33 cellular contexts compared by ENCODE assay signal in the genomic region with DNA sequence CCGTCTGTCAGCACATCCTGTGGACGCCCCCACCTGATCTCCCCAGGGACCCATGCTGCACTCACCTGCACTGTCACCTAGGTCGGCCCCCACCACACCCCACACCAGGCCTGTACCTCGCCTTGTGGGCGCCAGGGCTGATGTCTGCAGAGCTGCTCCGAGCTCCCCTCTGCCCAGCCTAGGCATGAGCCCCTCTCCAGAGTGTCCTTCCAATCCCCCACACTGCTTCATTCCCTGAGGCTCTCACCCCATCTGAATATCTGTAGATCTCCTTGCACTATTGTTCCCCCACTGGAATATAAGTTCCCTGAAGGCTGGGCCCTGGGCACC. TPM values are rescaled to one million over a fixed set of nuclear protein-coding genes. Genes with fewer than 3 reads are reported as not detected.
"Had no signal": no experiment of that assay in that cellular context is flagged by ENCODE, and none has a peak within 500 bp of the region (broad histone marks: within the 10 kb centered on the region; RNA-seq: fewer than 3 reads in every experiment).

No MANE protein-coding gene starts in this region.

- H3K36me3 Mint-ChIP-seq: mesothelial cell of epicardium; naive B cell; natural killer cell treated with Interleukin-12 subunit alpha and Interleukin-12 subunit beta and Interleukin-15 and Interleukin-18, amount 100 ng/mL, for 72 hours had no signal

- H3K27ac Mint-ChIP-seq: mesothelial cell of epicardium; natural killer cell treated with Interleukin-12 subunit alpha and Interleukin-12 subunit beta and Interleukin-15 and Interleukin-18, amount 100 ng/mL, for 72 hours had no signal

- H3K9me3 Mint-ChIP-seq: mesothelial cell of epicardium; naive B cell; natural killer cell treated with Interleukin-12 subunit alpha and Interleukin-12 subunit beta and Interleukin-15 and Interleukin-18, amount 100 ng/mL, for 72 hours; neural crest cell had no signal

- H3K27ac ChIP-seq: colonic mucosa, esophagus muscularis mucosa, foreskin keratinocyte, gastroesophageal sphincter, heart left ventricle, hepatocyte, left lung, parathyroid adenoma, right lobe of liver, thoracic aorta, tibial nerve, upper lobe of left lung had no signal

- H3K27me3 ChIP-seq: colonic mucosa, foreskin keratinocyte, heart left ventricle, hepatocyte, left lung, right lobe of liver, tibial nerve, upper lobe of left lung had no signal

- DNase-seq: colonic mucosa; dermis blood vessel endothelial cell; effector memory CD4-positive, alpha-beta T cell; foreskin keratinocyte; left cardiac atrium; left lung; mesenchymal stem cell; naive B cell; right lobe of liver; small intestine; stimulated activated CD4-positive, alpha-beta T cell treated with anti-CD3 and anti-CD28 coated beads, Interleukin-12 subunit alpha, Interleukin-12 subunit beta, amount 100 ng/mL, for 4 hours; stimulated activated CD4-positive, alpha-beta T cell treated with anti-CD3 and anti-CD28 coated beads, Interleukin-1b, Interleukin-23, amount 100 ng/mL, for 48 hours; stimulated activated CD4-positive, alpha-beta T cell treated with anti-CD3 and anti-CD28 coated beads, Interleukin-4, amount 100 ng/mL, for 1 hour; stimulated activated CD8-positive, alpha-beta memory T cell treated with anti-CD3 and anti-CD28 coated beads, Interleukin-4, amount 100 ng/mL, for 48 hours; stimulated activated naive CD8-positive, alpha-beta T cell treated with anti-CD3 and anti-CD28 coated beads, Interleukin-15, Interleukin-2, amounts not matched to agents 100 U/mL and 50 U/mL, for 24 hours had no signal

- ATAC-seq: foreskin keratinocyte; gastroesophageal sphincter; heart left ventricle; left cardiac atrium; left lung; mucosa of descending colon; natural killer cell treated with Interleukin-12 subunit alpha and Interleukin-12 subunit beta and Interleukin-15 and Interleukin-18, amount 100 ng/mL, for 72 hours; right lobe of liver; stimulated activated naive CD8-positive, alpha-beta T cell treated with anti-CD3 and anti-CD28 coated beads, Interleukin-15, Interleukin-2, amounts not matched to agents 100 U/mL and 50 U/mL, for 24 hours had no signal

- H3K4me3 ChIP-seq: colonic mucosa, esophagus muscularis mucosa, gastroesophageal sphincter, heart left ventricle, hepatocyte, left lung, mucosa of descending colon, right lobe of liver, thoracic aorta, tibial nerve, upper lobe of left lung had no signal

- H3K4me3 Mint-ChIP-seq: mesothelial cell of epicardium; naive B cell; natural killer cell treated with Interleukin-12 subunit alpha and Interleukin-12 subunit beta and Interleukin-15 and Interleukin-18, amount 100 ng/mL, for 72 hours; neural crest cell had no signal

- H3K4me1 ChIP-seq: colonic mucosa, esophagus muscularis mucosa, gastroesophageal sphincter, parathyroid adenoma, right lobe of liver had no signal

- H3K36me3 ChIP-seq: colonic mucosa, esophagus muscularis mucosa, gastroesophageal sphincter, heart left ventricle, left lung, right lobe of liver, thoracic aorta, tibial nerve, upper lobe of left lung had no signal

- H3K9me3 ChIP-seq: colonic mucosa, esophagus muscularis mucosa, gastroesophageal sphincter, heart left ventricle, left lung, mucosa of descending colon, right lobe of liver, thoracic aorta, tibial nerve, upper lobe of left lung had no signal

RNA-seq across cellular contexts. Expression of a gene that starts 12.2 kb away (rescaled TPM):
- total RNA-seq: dermis blood vessel endothelial cell; endothelial cell of umbilical vein; epithelial cell of proximal tubule; fibroblast of lung; foreskin keratinocyte; gastroesophageal sphincter; kidney epithelial cell; left cardiac atrium; lung microvascular endothelial cell; mesothelial cell of epicardium; natural killer cell treated with Interleukin-12 subunit alpha and Interleukin-12 subunit beta and Interleukin-15 and Interleukin-18, amount 100 ng/mL, for 72 hours; neural crest cell; osteoblast; tibial nerve had no signal
- polyA plus RNA-seq: endothelial cell of umbilical vein, fibroblast of lung, foreskin keratinocyte, heart left ventricle had no signal
